Comparison of ENCODE assay signal across 10 cellular contexts in the genomic region with DNA sequence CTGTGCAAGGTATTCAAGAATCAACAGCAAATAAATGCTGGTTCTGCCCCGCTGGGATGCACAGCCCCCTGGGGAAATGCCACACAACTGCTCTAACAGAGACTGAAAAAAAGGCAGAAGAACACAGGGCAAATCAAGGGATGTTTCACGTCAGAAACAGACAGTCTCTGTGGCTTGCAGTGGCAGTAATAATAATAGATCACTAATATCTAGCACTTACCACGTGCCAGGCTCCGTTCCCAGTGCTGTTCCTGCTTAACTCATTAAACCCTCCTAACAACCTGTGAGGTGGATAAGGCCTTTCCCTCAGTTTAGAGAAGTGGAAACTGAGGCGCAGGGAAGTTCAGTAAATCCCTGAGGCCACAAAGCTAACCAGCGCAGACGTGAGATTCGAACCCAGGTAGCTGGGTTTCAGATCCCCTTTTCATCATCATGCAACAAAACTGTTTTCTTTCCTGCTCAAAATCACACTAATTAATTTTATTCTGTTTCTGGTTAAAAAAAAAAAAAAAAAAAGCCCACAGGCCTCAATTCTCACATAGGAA. TPM values are rescaled to one million over a fixed set of nuclear protein-coding genes. Genes with fewer than 3 reads are reported as not detected.
DNase-seq lines count a peak whose midpoint lies in the region; ATAC-seq and TF ChIP-seq lines count a peak whose summit lies in the region.
"Had no signal": no experiment of that assay in that cellular context is flagged by ENCODE, and none has a peak within 500 bp of the region (broad histone marks: within the 10 kb centered on the region; RNA-seq: fewer than 3 reads in every experiment).

No MANE protein-coding gene starts in this region.

- TSS peak; percentile 45 for BruUV-seq in OCI-LY7 (replicated peaks; lab: Mats Ljungman, UMichigan)

- TF ChIP-seq CTCF in OCI-LY7 (conservative IDR thresholded peaks at IDR 0.05; ENCODE audit: low read length) (no peak), right atrium auricular region (IDR thresholded peaks at IDR 0.05) (no peak), thyroid gland (IDR thresholded peaks at IDR 0.05) (no peak)

- peaks cover 12% of the 10 kb centered on the region; the same call in 1 of the 2 replicates for H3K79me2 ChIP-seq in OCI-LY7 (ENCODE audit: insufficient read depth, low read depth, low read length)

- DNase-seq in OCI-LY7 (ENCODE audit: low spot score), result peak; percentile 75
- DNase-seq in right atrium auricular region (ENCODE audit: low spot score), result no peak
- no peak for DNase-seq in thyroid gland
- no peak for DNase-seq in activated T-cell treated with anti-CD3 and anti-CD28 coated beads, Interleukin-2, amount 50 U/mL, for 48 hours
- no peak for DNase-seq in activated T-cell treated with anti-CD3 and anti-CD28 coated beads, Interleukin-2, amount 50 U/mL, for 1 hour
- DNase-seq: activated T-cell treated with anti-CD3 and anti-CD28 coated beads, Interleukin-2, amount 50 U/mL, for 24 hours; NCI-H2081 treated with DMSO at 0.1 percent for 48 hours; T-helper 1 cell had no signal

- H3K4me1 ChIP-seq in OCI-LY7 (ENCODE audit: insufficient read depth, low read length, poor library complexity, severe bottlenecking) (peaks cover 76% of the 10 kb centered on the region), right atrium auricular region (peaks cover 0 to 57% of the 10 kb centered on the region in 2 donors), thyroid gland (peaks cover 0 to 39% of the 10 kb centered on the region in 2 donors)

- intact Hi-C loops in OCI-LY7 (cut with micrococcal nuclease; ENCODE audit: unreplicated experiment) (loop anchor here (1.0 to 10.0 kb wide), 2 partner anchors 36 to 276 kb away; a partner anchor contains a TSS), thyroid gland (cut with DNase I) (no loop called here)

- WGBS in thyroid gland, 2 donors, result 78 to 81% methylated on average over 8 of the region's 8 CpGs

- CTCF ChIA-PET in OCI-LY7 (lab: Charles Lee; ENCODE audit: unreplicated experiment), result no interaction called here

- H3K9me3 ChIP-seq in OCI-LY7 (ENCODE audit: low read length) (peaks cover 11% of the 10 kb centered on the region; the same call in 1 of the 2 replicates), right atrium auricular region (no peaks in the 10 kb centered on the region), thyroid gland (no peaks in the 10 kb centered on the region)

- POLR2A ChIA-PET in OCI-LY7 (lab: Charles Lee), result interaction anchor here (0.7 to 1.6 kb wide), 4 partner anchors 10 to 1125 kb away, joined by 4 to 8 read pairs (median 4); no protein-coding TSS in a partner anchor

- peak overlapping the region; percentile 52; the same call in 1 of the 2 replicates for H2AFZ ChIP-seq in OCI-LY7 (ENCODE audit: low read length)

- no peak for TF ChIP-seq POLR2A in thyroid gland (IDR thresholded peaks at IDR 0.05)

- H3K4me2 ChIP-seq in OCI-LY7 (ENCODE audit: low read length), result peak overlapping the region; percentile 76

- H3K4me3 ChIP-seq in OCI-LY7 (ENCODE audit: low read depth, low read length, poor library complexity, severe bottlenecking), result peak overlapping the region; percentile 41
- no peak overlapping the region for H3K4me3 ChIP-seq in right atrium auricular region
- no peak overlapping the region for H3K4me3 ChIP-seq in thyroid gland (replicated peaks in 1 of 3)

- H3K36me3 ChIP-seq in OCI-LY7 (ENCODE audit: insufficient read depth, low read length) (peaks cover 17% of the 10 kb centered on the region), right atrium auricular region (peaks cover 31% of the 10 kb centered on the region), thyroid gland (peaks cover 16% of the 10 kb centered on the region in 2 donors)

- ATAC-seq in GM21619 (IDR thresholded peaks at IDR 0.05; ENCODE audit: unreplicated experiment) (peak; percentile 32), GM19395 (IDR thresholded peaks at IDR 0.05; ENCODE audit: unreplicated experiment) (no peak)

- H3K27ac ChIP-seq in OCI-LY7 (ENCODE audit: low read depth, low read length, poor library complexity, severe bottlenecking) (peak overlapping the region; percentile 78), right atrium auricular region (peak overlapping the region; percentile 23 to 58), thyroid gland (peak overlapping the region in 2 of 3 donors; percentile 36 to 54)

- H3K27me3 ChIP-seq in right atrium auricular region, result no peaks in the 10 kb centered on the region
- no peaks in the 10 kb centered on the region for H3K27me3 ChIP-seq in thyroid gland

- H3K9me2 ChIP-seq in OCI-LY7 (ENCODE audit: insufficient read depth, low read length), result no peaks in the 10 kb centered on the region

- H4K20me1 ChIP-seq in OCI-LY7 (ENCODE audit: insufficient read depth, low read length), result no peaks in the 10 kb centered on the region

RNA-seq across cellular contexts. Expression of a gene that starts 36.7 kb away (rescaled TPM):
- 31.4 and 37.1 TPM in 2 replicates for total RNA-seq in OCI-LY7 (2014; rRNA removed; shearing (Covaris generic))
- total RNA-seq in OCI-LY7 (2022), result 89.3 and 95.1 TPM in 2 replicates
- total RNA-seq in right atrium auricular region, result 10 to 100 TPM; 29.9 to 31.6 TPM
- 10 to 100 TPM; 41.7 to 70.4 (median 54.3) TPM for total RNA-seq in thyroid gland
